ENCODE assay signal across 8 cellular contexts in the genomic region with DNA sequence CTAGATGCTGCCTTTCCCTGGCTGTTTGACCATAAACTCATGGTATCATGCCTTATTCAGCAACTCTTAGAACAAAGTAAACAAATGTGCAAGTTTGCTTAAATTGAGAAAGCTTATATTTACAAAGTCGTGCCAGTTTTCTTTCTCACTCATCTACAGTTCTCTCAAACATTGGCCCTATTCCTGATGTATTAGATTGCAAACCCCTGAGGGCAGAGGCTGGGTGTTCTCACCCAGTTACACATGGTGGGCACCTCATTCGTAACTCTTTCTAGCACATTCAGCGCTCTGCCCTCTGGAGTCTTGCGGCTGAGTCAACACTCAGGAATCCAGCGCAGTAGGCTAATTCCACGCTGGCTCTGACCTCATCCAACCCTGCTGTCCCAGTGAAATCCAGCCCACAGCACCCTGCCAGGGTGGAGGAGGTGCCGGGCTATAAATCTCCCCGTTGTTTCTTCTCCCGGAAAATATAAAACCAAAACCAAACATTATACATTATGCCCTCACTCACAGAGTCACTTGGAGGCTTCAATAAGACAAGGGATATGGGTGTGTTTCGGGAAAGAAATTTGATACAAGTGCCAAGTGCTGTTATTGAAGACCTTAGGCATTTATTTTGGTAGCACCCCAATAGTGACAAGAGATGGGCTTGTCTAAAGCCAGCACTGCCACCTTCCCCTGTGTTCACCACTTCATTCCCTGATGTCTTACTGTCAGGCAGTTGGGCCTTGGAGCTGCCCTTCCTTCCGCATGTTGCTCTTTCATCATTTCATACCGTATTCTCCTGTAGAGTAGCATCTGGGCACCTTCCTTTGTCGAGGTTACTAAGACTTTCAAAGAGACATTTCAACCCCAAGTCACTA.
DNase-seq lines count a peak whose midpoint lies in the region; ATAC-seq and TF ChIP-seq lines count a peak whose summit lies in the region.

No MANE protein-coding gene starts in this region.

- H3K79me2 ChIP-seq in ACC112 (ENCODE audit: control insufficient read depth, insufficient read depth, low read length, unreplicated experiment): no peaks in the 10 kb centered on the region

- H2AFZ ChIP-seq in ACC112 (ENCODE audit: low read length, unreplicated experiment): peak overlapping the region; percentile 80

- intact Hi-C loops in mucosa of descending colon (cut with DNase I, micrococcal nuclease): loop anchor here (5.0 kb wide), 1 partner anchor 297 kb away; no protein-coding TSS in a partner anchor

- no peaks in the 10 kb centered on the region for H3K27me3 ChIP-seq in ACC112 (ENCODE audit: insufficient read depth, low read length)

- DNase-seq in LNCaP clone FGC (ENCODE audit: low read depth): peak; percentile 76
- DNase-seq in dedifferentiated amniotic fluid mesenchymal stem cell (ENCODE audit: extremely low spot score): peak; percentile 96
- peak; percentile 77 to 80 (median 79) for DNase-seq in mucosa of descending colon
- DNase-seq in activated CD8-positive, alpha-beta memory T cell treated with anti-CD3 and anti-CD28 coated beads for 24 hours: no peak
- no peak for DNase-seq in NCI-H526 treated with DMSO at 0.1 percent for 48 hours (lab: John Stamatoyannopoulos, UW)
- DNase-seq in GM10266 (ENCODE audit: extremely low spot score): no peak
- no peak for DNase-seq in middle frontal gyrus (ENCODE audit: extremely low spot score, low spot score)

- H3K36me3 ChIP-seq in ACC112 (ENCODE audit: insufficient read depth, low read length) (no peaks in the 10 kb centered on the region), mucosa of descending colon (ENCODE audit: low read depth) (no peaks in the 10 kb centered on the region)

- H3K4me3 ChIP-seq in ACC112 (ENCODE audit: low read depth, low read length) (peak overlapping the region; percentile 46), LNCaP clone FGC (ENCODE audit: low read depth, low read length) (peak overlapping the region; percentile 3; the same call in 1 of the 2 replicates), mucosa of descending colon (no peak overlapping the region)

- 0 out of 2 replicates have a peak, but pooled peaks have one; percentile 0 for TF ChIP-seq CTCF in LNCaP clone FGC (IDR thresholded peaks at IDR 0.05; ENCODE audit: control insufficient read depth, extremely low read depth, insufficient read depth)
- no peak for TF ChIP-seq CTCF in mucosa of descending colon (IDR thresholded peaks at IDR 0.05)
- no peak for TF ChIP-seq CTCF in GM10266 (IDR thresholded peaks at IDR 0.05; ENCODE audit: control insufficient read depth, insufficient read depth, low read depth, missing control alignments)

- peak overlapping the region; percentile 90 for H3K27ac ChIP-seq in ACC112 (ENCODE audit: low read depth, low read length)

- H3K4me1 ChIP-seq in ACC112 (ENCODE audit: control insufficient read depth, insufficient read depth, low read length, unreplicated experiment): peaks cover 47% of the 10 kb centered on the region
- H3K4me1 ChIP-seq in mucosa of descending colon (ENCODE audit: low read depth): peaks cover 16% of the 10 kb centered on the region

- ATAC-seq in mucosa of descending colon: peak; percentile 95

- no peaks in the 10 kb centered on the region for H3K9me3 ChIP-seq in mucosa of descending colon

Comparison
In these comparisons a context has a peak if more than half of its experiments do, and no peak if none do; other contexts are left out.
1. DNase-seq: peak in LNCaP clone FGC (single experiment), dedifferentiated amniotic fluid mesenchymal stem cell (single experiment) and mucosa of descending colon (3 of 3); none in activated CD8-positive, alpha-beta memory T cell treated with anti-CD3 and anti-CD28 coated beads for 24 hours (single experiment), NCI-H526 treated with DMSO at 0.1 percent for 48 hours (single experiment), GM10266 (single experiment) and middle frontal gyrus (single experiment).